In the genomic region with DNA sequence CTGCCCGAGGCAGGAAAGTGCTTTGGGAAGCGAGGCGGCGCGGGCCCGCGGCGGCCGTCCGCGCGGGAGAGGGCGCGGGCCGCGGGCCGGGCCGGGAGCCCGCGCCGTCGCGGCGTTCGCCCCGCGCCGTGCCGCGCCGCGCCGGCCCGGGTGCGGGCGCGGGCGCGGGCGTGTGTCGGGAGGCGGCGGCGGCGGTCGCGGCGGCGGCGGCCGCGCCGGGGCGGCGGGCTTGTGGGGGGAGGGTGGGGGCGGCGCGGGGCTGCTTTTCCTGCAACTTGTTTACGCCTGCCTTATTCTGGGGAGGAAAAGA, we compare ENCODE assay signal across 8 cellular contexts. TPM values are rescaled to one million over a fixed set of nuclear protein-coding genes. Genes with fewer than 3 reads are reported as not detected.
A peak's percentile ranks its signal among the peaks of the same experiment; 100 is the strongest.
DNase-seq lines count a peak whose midpoint lies in the region; ATAC-seq and TF ChIP-seq lines count a peak whose summit lies in the region.

No MANE protein-coding gene starts in this region.

- no peaks in the 10 kb centered on the region for H3K9me3 ChIP-seq in CD4-positive, alpha-beta memory T cell (ENCODE audit: control insufficient read depth in 1 of 2, low read length in 2 of 2)
- H3K9me3 ChIP-seq in Karpas-422 (ENCODE audit: low read length) (no peaks in the 10 kb centered on the region), neural cell (ENCODE audit: low read length) (no peaks in the 10 kb centered on the region)

- CTCF ChIA-PET in CD4-positive, alpha-beta memory T cell (lab: Charles Lee; ENCODE audit: partially characterized antibody) = interaction anchor here (1.0 kb wide), 1 partner anchor 271 kb away, joined by 4 read pairs; no protein-coding TSS in a partner anchor

- no peak for DNase-seq in CD4-positive, alpha-beta memory T cell
- DNase-seq in Karpas-422 (no peak), NOMO-1 (lab: John Stamatoyannopoulos, UW; ENCODE audit: unreplicated experiment in 2 of 2) (no peak), NCI-H526 treated with DMSO at 0.1 percent for 48 hours (lab: John Stamatoyannopoulos, UW) (no peak)
- DNase-seq in effector memory CD8-positive, alpha-beta T cell = no peak
- DNase-seq in activated effector memory CD4-positive, alpha-beta T cell treated with Interleukin-2 at 50 U/mL for 16 hours = no peak

- no peak for TF ChIP-seq CTCF in neural cell (IDR thresholded peaks at IDR 0.05; ENCODE audit: poor library complexity, severe bottlenecking)

- peak overlapping the region in 1 of 2 donors; percentile 64 for H3K4me3 ChIP-seq in CD4-positive, alpha-beta memory T cell (ENCODE audit: low read length in 2 of 2)
- H3K4me3 ChIP-seq in Karpas-422 (ENCODE audit: low read length) = peak overlapping the region; percentile 77
- peak overlapping the region; percentile 85 for H3K4me3 ChIP-seq in neural cell (ENCODE audit: low read length)

- TF ChIP-seq RAD21 in neural cell (conservative IDR thresholded peaks at IDR 0.05) = no peak

- H3K4me3 Mint-ChIP-seq in CD4-positive, alpha-beta memory T cell = peak overlapping the region; percentile 82 to 98 (median 88)
- H3K4me3 Mint-ChIP-seq in effector memory CD8-positive, alpha-beta T cell = peak overlapping the region; percentile 100

- H3K27me3 ChIP-seq in CD4-positive, alpha-beta memory T cell (ENCODE audit: insufficient read depth, low read length) = no peaks in the 10 kb centered on the region
- H3K27me3 ChIP-seq in Karpas-422 (ENCODE audit: low read length) (no peaks in the 10 kb centered on the region), neural cell (ENCODE audit: insufficient read depth, low read depth, low read length) (no peaks in the 10 kb centered on the region)

- no peaks in the 10 kb centered on the region for H3F3A ChIP-seq in neural cell (ENCODE audit: insufficient read depth, low read length, poor library complexity, severe bottlenecking)

- H3K4me2 ChIP-seq in Karpas-422 (ENCODE audit: low read depth, low read length, poor library complexity, severe bottlenecking) = peak overlapping the region; percentile 81
- no peak overlapping the region for H3K4me2 ChIP-seq in neural cell (ENCODE audit: low read length)

- H3K4me1 ChIP-seq in CD4-positive, alpha-beta memory T cell (ENCODE audit: insufficient read depth, low read length) = peaks cover 18% of the 10 kb centered on the region
- peaks cover 11% of the 10 kb centered on the region for H3K4me1 ChIP-seq in Karpas-422 (ENCODE audit: low read length)

- no peak for TF ChIP-seq EP300 in neural cell (conservative IDR thresholded peaks at IDR 0.05; ENCODE audit: poor library complexity, severe bottlenecking)

- peaks cover 14 to 30% of the 10 kb centered on the region in 2 donors for H3K36me3 Mint-ChIP-seq in CD4-positive, alpha-beta memory T cell
- peaks cover 16% of the 10 kb centered on the region for H3K36me3 Mint-ChIP-seq in effector memory CD8-positive, alpha-beta T cell (ENCODE audit: insufficient read depth)

- peak; percentile 9 for ATAC-seq in effector memory CD8-positive, alpha-beta T cell (replicated peaks)
- ATAC-seq in GM19395 (IDR thresholded peaks at IDR 0.05; ENCODE audit: unreplicated experiment) = no peak

- intact Hi-C loops in CD4-positive, alpha-beta memory T cell (cut with micrococcal nuclease) = loop anchor here (2.0 to 5.0 kb wide), 3 partner anchors 113 to 529 kb away; no protein-coding TSS in a partner anchor

- H3K9me2 ChIP-seq in Karpas-422 (replicated peaks; ENCODE audit: insufficient read depth, low read length) = no peaks in the 10 kb centered on the region
- no peaks in the 10 kb centered on the region for H3K9me2 ChIP-seq in neural cell (ENCODE audit: insufficient read depth, low read length)

- peak overlapping the region; percentile 72 for H3K27ac ChIP-seq in CD4-positive, alpha-beta memory T cell (ENCODE audit: low read depth, low read length)
- H3K27ac ChIP-seq in Karpas-422 (ENCODE audit: low read length) (no peak overlapping the region), neural cell (ENCODE audit: low read length) (no peak overlapping the region)

- H2AFZ ChIP-seq in Karpas-422 (ENCODE audit: low read length) (peak overlapping the region; percentile 97), neural cell (ENCODE audit: low read depth, low read length) (no peak overlapping the region)

- H4K20me1 ChIP-seq in Karpas-422 (ENCODE audit: insufficient read depth, low read depth, low read length) = no peaks in the 10 kb centered on the region
- H4K20me1 ChIP-seq in neural cell (ENCODE audit: insufficient read depth) = no peaks in the 10 kb centered on the region

- H3K4me1 Mint-ChIP-seq in CD4-positive, alpha-beta memory T cell = peaks cover 20 to 43% (median 24%) of the 10 kb centered on the region in 4 donors
- H3K4me1 Mint-ChIP-seq in effector memory CD8-positive, alpha-beta T cell (ENCODE audit: low read depth in 2 of 2) = peaks cover 5 to 19% of the 10 kb centered on the region in 2 donors

- H3K9me3 Mint-ChIP-seq in CD4-positive, alpha-beta memory T cell = peaks cover 0 to 5% (median 0%) of the 10 kb centered on the region in 8 donors
- H3K9me3 Mint-ChIP-seq in effector memory CD8-positive, alpha-beta T cell = no peaks in the 10 kb centered on the region

- H3K9ac ChIP-seq in Karpas-422 (ENCODE audit: low read length) (peak overlapping the region; percentile 63), neural cell (ENCODE audit: low read length) (peak overlapping the region; percentile 64)

- no peaks in the 10 kb centered on the region for H3K79me2 ChIP-seq in Karpas-422 (ENCODE audit: low read length)
- H3K79me2 ChIP-seq in neural cell (replicated peaks; ENCODE audit: insufficient read depth, low read length) = peaks cover 4% of the 10 kb centered on the region

- H3K27me3 Mint-ChIP-seq in CD4-positive, alpha-beta memory T cell = peaks cover 0 to 2% of the 10 kb centered on the region in 2 donors
- H3K27me3 Mint-ChIP-seq in effector memory CD8-positive, alpha-beta T cell = no peaks in the 10 kb centered on the region

- H3K27ac Mint-ChIP-seq in CD4-positive, alpha-beta memory T cell = peak overlapping the region in 5 of 7 donors; percentile 59 to 97 (median 78)
- H3K27ac Mint-ChIP-seq in effector memory CD8-positive, alpha-beta T cell = peak overlapping the region; percentile 95 to 96

- POLR2A ChIA-PET in CD4-positive, alpha-beta memory T cell (lab: Charles Lee; ENCODE audit: partially characterized antibody) = interaction anchor here (0.7 to 4.5 kb wide), 9 partner anchors 10 to 347 kb away, joined by 3 to 33 read pairs (median 5); partner anchors contain the start of gene TMEM244

- H3K36me3 ChIP-seq in CD4-positive, alpha-beta memory T cell (ENCODE audit: insufficient read depth, low read length) = no peaks in the 10 kb centered on the region
- H3K36me3 ChIP-seq in Karpas-422 (ENCODE audit: insufficient read depth, low read length) = no peaks in the 10 kb centered on the region
- no peaks in the 10 kb centered on the region for H3K36me3 ChIP-seq in neural cell (ENCODE audit: insufficient read depth, low read length)

TF ChIP-seq in neural cell, 6 proteins besides CTCF, POLR2A, EP300 and RAD21:
- TF ChIP-seq, protein P1, sequence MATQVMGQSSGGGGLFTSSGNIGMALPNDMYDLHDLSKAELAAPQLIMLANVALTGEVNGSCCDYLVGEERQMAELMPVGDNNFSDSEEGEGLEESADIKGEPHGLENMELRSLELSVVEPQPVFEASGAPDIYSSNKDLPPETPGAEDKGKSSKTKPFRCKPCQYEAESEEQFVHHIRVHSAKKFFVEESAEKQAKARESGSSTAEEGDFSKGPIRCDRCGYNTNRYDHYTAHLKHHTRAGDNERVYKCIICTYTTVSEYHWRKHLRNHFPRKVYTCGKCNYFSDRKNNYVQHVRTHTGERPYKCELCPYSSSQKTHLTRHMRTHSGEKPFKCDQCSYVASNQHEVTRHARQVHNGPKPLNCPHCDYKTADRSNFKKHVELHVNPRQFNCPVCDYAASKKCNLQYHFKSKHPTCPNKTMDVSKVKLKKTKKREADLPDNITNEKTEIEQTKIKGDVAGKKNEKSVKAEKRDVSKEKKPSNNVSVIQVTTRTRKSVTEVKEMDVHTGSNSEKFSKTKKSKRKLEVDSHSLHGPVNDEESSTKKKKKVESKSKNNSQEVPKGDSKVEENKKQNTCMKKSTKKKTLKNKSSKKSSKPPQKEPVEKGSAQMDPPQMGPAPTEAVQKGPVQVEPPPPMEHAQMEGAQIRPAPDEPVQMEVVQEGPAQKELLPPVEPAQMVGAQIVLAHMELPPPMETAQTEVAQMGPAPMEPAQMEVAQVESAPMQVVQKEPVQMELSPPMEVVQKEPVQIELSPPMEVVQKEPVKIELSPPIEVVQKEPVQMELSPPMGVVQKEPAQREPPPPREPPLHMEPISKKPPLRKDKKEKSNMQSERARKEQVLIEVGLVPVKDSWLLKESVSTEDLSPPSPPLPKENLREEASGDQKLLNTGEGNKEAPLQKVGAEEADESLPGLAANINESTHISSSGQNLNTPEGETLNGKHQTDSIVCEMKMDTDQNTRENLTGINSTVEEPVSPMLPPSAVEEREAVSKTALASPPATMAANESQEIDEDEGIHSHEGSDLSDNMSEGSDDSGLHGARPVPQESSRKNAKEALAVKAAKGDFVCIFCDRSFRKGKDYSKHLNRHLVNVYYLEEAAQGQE (IDR thresholded peaks at IDR 0.05; ENCODE audit: borderline replicate concordance) = no peak
- no peak for TF ChIP-seq POLR2AphosphoS5 (IDR thresholded peaks at IDR 0.05)
- TF ChIP-seq TAF1 (IDR thresholded peaks at IDR 0.05; ENCODE audit: low read depth) = no peak
- TF ChIP-seq MXI1 (conservative IDR thresholded peaks at IDR 0.05; ENCODE audit: poor library complexity, severe bottlenecking) = no peak
- no peak for TF ChIP-seq SMC3 (conservative IDR thresholded peaks at IDR 0.05; ENCODE audit: poor library complexity)
- TF ChIP-seq EZH2 (IDR thresholded peaks at IDR 0.05; ENCODE audit: borderline replicate concordance, insufficient read depth, low read length, poor library complexity, severe bottlenecking) = no peak

RNA-seq across cellular contexts. Expression of gene L3MBTL3, which starts 1.4 kb away (rescaled TPM):
- 10 to 100 TPM; 39.5 to 44.1 TPM for total RNA-seq in CD4-positive, alpha-beta memory T cell
- 1 to 10 TPM; 2.6 to 9.1 TPM for polyA plus RNA-seq in CD4-positive, alpha-beta memory T cell
- 1.7 and 6.1 TPM in 2 replicates for total RNA-seq in Karpas-422 (2014; rRNA removed; shearing (Covaris generic); ENCODE audit: low replicate concordance)
- 42.6 and 47.6 TPM in 2 replicates for polyA plus RNA-seq in neural cell
- 52.8 and 59.8 TPM in 2 replicates for polyA minus RNA-seq in neural cell
